8 cellular contexts compared by ENCODE assay signal in genomic region chr3:150407818-150408231, GRCh38. TPM values are rescaled to one million over a fixed set of nuclear protein-coding genes. Genes with fewer than 3 reads are reported as not detected.
DNase-seq lines count a peak whose midpoint lies in the region; ATAC-seq, FAIRE-seq and TF ChIP-seq lines count a peak whose summit lies in the region.

No MANE protein-coding gene starts in this region.

- H3K4me3 ChIP-seq in A549, result peak overlapping the region; percentile 78
- H3K4me3 ChIP-seq in effector memory CD4-positive, alpha-beta T cell (ENCODE audit: insufficient read depth, low read depth, low read length, poor library complexity, severe bottlenecking), result peak overlapping the region; percentile 87

- H3K4me1 ChIP-seq in A549, result peaks cover 14% of the 10 kb centered on the region; the same call in 2 of the 3 replicates
- no peaks in the 10 kb centered on the region for H3K4me1 ChIP-seq in effector memory CD4-positive, alpha-beta T cell (ENCODE audit: control insufficient read depth, insufficient read depth, low read length, poor library complexity, severe bottlenecking)

- TF ChIP-seq EP300 in A549 (IDR thresholded peaks at IDR 0.05), result no peak

- H3K36me3 Mint-ChIP-seq in natural killer cell, result no peaks in the 10 kb centered on the region

- H3K27me3 ChIP-seq in effector memory CD4-positive, alpha-beta T cell (replicated peaks; ENCODE audit: control insufficient read depth, insufficient read depth, low read length, poor library complexity, severe bottlenecking), result no peaks in the 10 kb centered on the region

- H3K4me2 ChIP-seq in A549, result peak overlapping the region; percentile 90

- peaks cover 4% of the 10 kb centered on the region for H3K36me3 ChIP-seq in effector memory CD4-positive, alpha-beta T cell (ENCODE audit: control insufficient read depth, insufficient read depth, low read length)

- H3K27ac ChIP-seq in A549, result peak overlapping the region; percentile 98 to 99
- peak overlapping the region; percentile 94 for H3K27ac ChIP-seq in effector memory CD4-positive, alpha-beta T cell (ENCODE audit: insufficient read depth, low read length, poor library complexity, severe bottlenecking)

- peak overlapping the region; percentile 90 to 96 for H3K27ac Mint-ChIP-seq in natural killer cell

- no peaks in the 10 kb centered on the region for H3K9me3 ChIP-seq in A549
- no peaks in the 10 kb centered on the region for H3K9me3 ChIP-seq in effector memory CD4-positive, alpha-beta T cell (ENCODE audit: control insufficient read depth, low read length)

- 1% methylated on average over 14 of the region's 15 CpGs for WGBS in A549 (ENCODE audit: missing lambda C conversion rate)

- TF ChIP-seq CTCF in A549 (IDR thresholded peaks at IDR 0.05) (no peak), natural killer cell (IDR thresholded peaks at IDR 0.05) (no peak)

- DNase-seq in A549 (ENCODE audit: low read depth in 1 of 2, low spot score in 1 of 2), result peak in 1 of 2 experiments; percentile 64
- peak; percentile 98 for DNase-seq in T-helper 9 cell
- DNase-seq in effector memory CD4-positive, alpha-beta T cell, result peak in 1 of 3 donors; percentile 93
- no peak for DNase-seq in natural killer cell

- FAIRE-seq in A549 (lab: Jason Lieb, UNC), result no peak

- no peaks in the 10 kb centered on the region for H3K27me3 Mint-ChIP-seq in natural killer cell (ENCODE audit: low read depth in 2 of 2)

- H3K4me3 Mint-ChIP-seq in natural killer cell, result peak overlapping the region; percentile 92

- intact Hi-C loops in natural killer cell (cut with micrococcal nuclease), result loop anchor here (1.0 to 2.0 kb wide), 4 partner anchors 23 to 355 kb away; partner anchors contain the start of genes EIF2A, SELENOT, SERP1 and SIAH2

- TF ChIP-seq POLR2A in A549 (IDR thresholded peaks at IDR 0.05; ENCODE audit: low read length), result no peak

- no peaks in the 10 kb centered on the region for H3K9me3 Mint-ChIP-seq in natural killer cell

- POLR2A ChIA-PET in A549 (lab: Yijun Ruan, JAX), result interaction anchor here (0.6 to 3.0 kb wide), 17 partner anchors 10 to 439 kb away, joined by 3 to 47 read pairs (median 4); partner anchors contain the start of genes EIF2A, SERP1 and SIAH2

- TF ChIP-seq RAD21 in A549 (conservative IDR thresholded peaks at IDR 0.05 in 1 of 2, IDR thresholded peaks at IDR 0.05 in 1 of 2), result no peak

- H3K4me1 Mint-ChIP-seq in natural killer cell, result peaks cover 41 to 42% of the 10 kb centered on the region in 2 donors

- CTCF ChIA-PET in A549 (lab: Yijun Ruan, JAX), result interaction anchor here (0.6 to 8.0 kb wide), 9 partner anchors 9 to 169 kb away, joined by 3 to 75 read pairs (median 13); no protein-coding TSS in a partner anchor

- no peak; a peak in 1 of 6 replicates for ATAC-seq in A549
- peak; percentile 14 for ATAC-seq in GM18861 (IDR thresholded peaks at IDR 0.05; ENCODE audit: unreplicated experiment)
- peak; percentile 3 for ATAC-seq in HG03521 (IDR thresholded peaks at IDR 0.05; ENCODE audit: unreplicated experiment)
- peak in 2 of 3 donors; percentile 0 to 4 for ATAC-seq in natural killer cell
- no peak for ATAC-seq in esophagus mucosa
- ATAC-seq in HG02798 (IDR thresholded peaks at IDR 0.05; ENCODE audit: poor library complexity, unreplicated experiment), result no peak

TF ChIP-seq in A549, 52 proteins besides CTCF, POLR2A, EP300 and RAD21:
- no peak for TF ChIP-seq HOXB5 (CRISPR knock-in tag; IDR thresholded peaks at IDR 0.05)
- TF ChIP-seq EHF (CRISPR knock-in tag; IDR thresholded peaks at IDR 0.05), result no peak
- TF ChIP-seq BCL3 (IDR thresholded peaks at IDR 0.05), result no peak; the same call in 2 of the 3 replicates
- no peak for TF ChIP-seq PHF8 (IDR thresholded peaks at IDR 0.05; ENCODE audit: borderline replicate concordance, low read depth)
- TF ChIP-seq NPAS2 (CRISPR knock-in tag; IDR thresholded peaks at IDR 0.05; ENCODE audit: borderline replicate concordance), result no peak
- no peak for TF ChIP-seq MYC (IDR thresholded peaks at IDR 0.05; ENCODE audit: borderline replicate concordance, low read length)
- no peak for TF ChIP-seq ELK1 (IDR thresholded peaks at IDR 0.05; ENCODE audit: low read depth, low read length)
- TF ChIP-seq CBX8 (IDR thresholded peaks at IDR 0.05), result no peak
- TF ChIP-seq ZFP36 (IDR thresholded peaks at IDR 0.05; ENCODE audit: borderline replicate concordance, partially characterized antibody), result no peak
- no peak for TF ChIP-seq E2F6 (IDR thresholded peaks at IDR 0.05; ENCODE audit: borderline replicate concordance, low read depth)
- TF ChIP-seq RCOR1 (IDR thresholded peaks at IDR 0.05; ENCODE audit: low read depth, low read length), result no peak
- peak; percentile 44; the same call in 1 of the 2 replicates for TF ChIP-seq USF2 (IDR thresholded peaks at IDR 0.05)
- no peak for TF ChIP-seq BHLHE40 (IDR thresholded peaks at IDR 0.05; ENCODE audit: low read depth, low read length)
- peak; percentile 60 for TF ChIP-seq MAX (IDR thresholded peaks at IDR 0.05)
- no peak for TF ChIP-seq ESRRA (IDR thresholded peaks at IDR 0.05; ENCODE audit: borderline replicate concordance, low read length)

RNA-seq across cellular contexts. Expression of gene TSC22D2, which starts 0.3 kb away (rescaled TPM):
- 13.8 and 13.9 TPM in 2 replicates for polyA plus RNA-seq in A549 (2011; rRNA removed)
- polyA plus RNA-seq in A549 (2012; cell fraction: cytosol; rRNA removed), result 3.2 and 4.0 TPM in 2 replicates
- polyA plus RNA-seq in A549 (2012; cell fraction: nucleus; rRNA removed), result 5.5 and 7.9 TPM in 2 replicates
- 8.8 to 11.1 TPM (median 10.1 TPM) in 3 replicates for polyA plus RNA-seq in A549 (2017; fragmentation: RNase III; extraction: RNeasy Plus Mini Kit Qiagen cat#74134 plus additional on column Dnase treatment)
- polyA minus RNA-seq in A549 (2011; rRNA and poly(A)+ RNA removed), result 27.4 and 34.4 TPM in 2 replicates
- total RNA-seq in natural killer cell, result 10 to 100 TPM; 50.1 to 66.3 (median 63.0) TPM
- 28.1 TPM for total RNA-seq in esophagus mucosa

Comparison
In these comparisons a context has a peak if more than half of its experiments do, and no peak if none do; other contexts are left out.
1. ATAC-seq: peak in GM18861 (single experiment), HG03521 (single experiment) and natural killer cell (2 of 3); none in A549 (0 of 2), esophagus mucosa (single experiment) and HG02798 (single experiment).